8 cellular contexts compared by ENCODE assay signal in the genomic region with DNA sequence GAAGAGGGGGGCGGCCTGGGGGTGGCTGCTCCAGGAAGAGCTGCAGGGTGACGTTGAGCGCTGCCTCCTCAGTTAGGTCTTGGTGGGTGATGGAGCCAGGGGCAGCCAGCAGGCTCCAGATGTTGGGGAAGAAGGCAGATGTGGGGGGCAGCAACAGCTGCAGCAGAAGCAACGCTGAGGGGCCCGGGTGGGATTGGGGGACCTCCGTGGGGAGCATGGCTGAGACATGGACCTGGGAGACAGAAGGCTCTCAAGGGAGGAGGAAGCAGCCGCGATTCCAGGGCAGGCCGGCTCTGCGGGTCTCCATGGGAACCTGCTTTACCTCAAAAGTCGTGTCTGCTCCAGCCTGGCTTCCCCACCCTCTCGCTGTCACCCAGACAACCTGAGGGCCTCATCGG. TPM values are rescaled to one million over a fixed set of nuclear protein-coding genes. Genes with fewer than 3 reads are reported as not detected.
DNase-seq lines count a peak whose midpoint lies in the region; ATAC-seq and TF ChIP-seq lines count a peak whose summit lies in the region.

No MANE protein-coding gene starts in this region.

- peaks cover 22% of the 10 kb centered on the region for H3K4me1 ChIP-seq in cardiac muscle cell (ENCODE audit: low read depth)

- no peaks in the 10 kb centered on the region for H3K27me3 ChIP-seq in cardiac muscle cell

- H3K4me3 ChIP-seq in cardiac muscle cell: no peak overlapping the region

- no peaks in the 10 kb centered on the region for H3K9me3 Mint-ChIP-seq in stimulated activated naive CD8-positive, alpha-beta T cell treated with anti-CD3 and anti-CD28 coated beads, Interleukin-15, amount 100 ng/mL, for 72 hours

- ATAC-seq in stimulated activated naive CD8-positive, alpha-beta T cell treated with anti-CD3 and anti-CD28 coated beads, Interleukin-15, amount 100 ng/mL, for 72 hours: peak; percentile 24
- no peak for ATAC-seq in GM18505 (IDR thresholded peaks at IDR 0.05; ENCODE audit: unreplicated experiment)

- H3K4me1 Mint-ChIP-seq in stimulated activated naive CD8-positive, alpha-beta T cell treated with anti-CD3 and anti-CD28 coated beads, Interleukin-15, amount 100 ng/mL, for 72 hours: peaks cover 56% of the 10 kb centered on the region

- peak overlapping the region; percentile 71 to 84 for H3K4me3 Mint-ChIP-seq in stimulated activated naive CD8-positive, alpha-beta T cell treated with anti-CD3 and anti-CD28 coated beads, Interleukin-15, amount 100 ng/mL, for 72 hours

- TF ChIP-seq POLR2A in GM18505 (IDR thresholded peaks at IDR 0.05; ENCODE audit: borderline replicate concordance, extremely low read depth, insufficient read depth, insufficient read length): no peak

- no peaks in the 10 kb centered on the region for H3K36me3 ChIP-seq in cardiac muscle cell

- H3K9me3 ChIP-seq in cardiac muscle cell (ENCODE audit: low read depth): no peaks in the 10 kb centered on the region

- H3K27ac ChIP-seq in cardiac muscle cell: peak overlapping the region; percentile 91

- peak overlapping the region; percentile 49 to 91 for H3K27ac Mint-ChIP-seq in stimulated activated naive CD8-positive, alpha-beta T cell treated with anti-CD3 and anti-CD28 coated beads, Interleukin-15, amount 100 ng/mL, for 72 hours

- no peak for TF ChIP-seq CTCF in cardiac muscle cell (IDR thresholded peaks at IDR 0.05; ENCODE audit: low read depth, low read length)
- no peak for TF ChIP-seq CTCF in GM20000 (IDR thresholded peaks at IDR 0.05; ENCODE audit: extremely low read depth, missing control alignments)

- peaks cover 8% of the 10 kb centered on the region for H3K27me3 Mint-ChIP-seq in stimulated activated naive CD8-positive, alpha-beta T cell treated with anti-CD3 and anti-CD28 coated beads, Interleukin-15, amount 100 ng/mL, for 72 hours

- DNase-seq in NCI-H2196 (lab: John Stamatoyannopoulos, UW; ENCODE audit: unreplicated experiment): peak; percentile 55
- DNase-seq in NCI-H2196 treated with DMSO at 0.1 percent for 48 hours (lab: John Stamatoyannopoulos, UW; ENCODE audit: unreplicated experiment): no peak
- peak; percentile 31 for DNase-seq in SK-N-DZ (ENCODE audit: low spot score)
- DNase-seq in cardiac muscle cell (ENCODE audit: low read depth in 1 of 2, low spot score in 1 of 2): no peak
- no peak for DNase-seq in stimulated activated naive CD8-positive, alpha-beta T cell treated with anti-CD3 and anti-CD28 coated beads, Interleukin-15, amount 100 ng/mL, for 72 hours
- DNase-seq in HuH-7 (ENCODE audit: low spot score): no peak
- DNase-seq in GM20000 (ENCODE audit: low spot score): no peak

RNA-seq across cellular contexts. Expression of a gene that starts 0.6 kb away (rescaled TPM):
- polyA plus RNA-seq in SK-N-DZ (2014; cell fraction: cytosol; rRNA removed): 0.48 and 0.88 TPM in 2 replicates
- 9.2 and 11.3 TPM in 2 replicates for polyA plus RNA-seq in SK-N-DZ (2014; cell fraction: nucleus; rRNA removed)
- 16.1 and 24.7 TPM in 2 replicates for total RNA-seq in cardiac muscle cell
- polyA plus RNA-seq in cardiac muscle cell: 9.9 and 12.3 TPM in 2 replicates

RNA-seq across cellular contexts. Expression of a gene that starts 14.1 kb away (rescaled TPM):
- polyA plus RNA-seq in SK-N-DZ (2014; cell fraction: cytosol; rRNA removed): 1.3 and 2.3 TPM in 2 replicates
- polyA plus RNA-seq in SK-N-DZ (2014; cell fraction: nucleus; rRNA removed): 35.2 and 55.1 TPM in 2 replicates
- 3.9 and 11.6 TPM in 2 replicates for total RNA-seq in cardiac muscle cell
- 2.1 and 4.2 TPM in 2 replicates for polyA plus RNA-seq in cardiac muscle cell

RNA-seq across cellular contexts. Expression of a gene that starts 19.0 kb away (rescaled TPM):
- polyA plus RNA-seq in SK-N-DZ (2014; cell fraction: cytosol; rRNA removed): 81.7 and 91.7 TPM in 2 replicates
- polyA plus RNA-seq in SK-N-DZ (2014; cell fraction: nucleus; rRNA removed): 194 and 278 TPM in 2 replicates
- total RNA-seq in cardiac muscle cell: 46.3 and 49.7 TPM in 2 replicates
- 51.5 and 63.9 TPM in 2 replicates for polyA plus RNA-seq in cardiac muscle cell

RNA-seq across cellular contexts. Expression of a gene that starts 30.2 kb away (rescaled TPM):
- 189 and 213 TPM in 2 replicates for polyA plus RNA-seq in SK-N-DZ (2014; cell fraction: cytosol; rRNA removed)
- polyA plus RNA-seq in SK-N-DZ (2014; cell fraction: nucleus; rRNA removed): 95.0 and 96.4 TPM in 2 replicates
- total RNA-seq in cardiac muscle cell: 58.9 and 64.2 TPM in 2 replicates
- polyA plus RNA-seq in cardiac muscle cell: 76.8 and 88.6 TPM in 2 replicates

RNA-seq across cellular contexts. Expression of a gene that starts 36.8 kb away (rescaled TPM):
- polyA plus RNA-seq in SK-N-DZ (2014; cell fraction: cytosol; rRNA removed): 4.3 and 10.2 TPM in 2 replicates
- 63.8 and 111 TPM in 2 replicates for polyA plus RNA-seq in SK-N-DZ (2014; cell fraction: nucleus; rRNA removed)
- total RNA-seq in cardiac muscle cell: 6.6 and 39.4 TPM in 2 replicates
- 7.4 and 16.4 TPM in 2 replicates for polyA plus RNA-seq in cardiac muscle cell

Comparison
In these comparisons a context has a peak if more than half of its experiments do, and no peak if none do; other contexts are left out.
1. DNase-seq: peak in NCI-H2196 (single experiment) and SK-N-DZ (single experiment); none in NCI-H2196 treated with DMSO at 0.1 percent for 48 hours (single experiment), cardiac muscle cell (0 of 2), stimulated activated naive CD8-positive, alpha-beta T cell treated with anti-CD3 and anti-CD28 coated beads, Interleukin-15, amount 100 ng/mL, for 72 hours (0 of 2), HuH-7 (single experiment) and GM20000 (single experiment).